In genomic region chr1:156638189-156638588, GRCh38 we compare ENCODE assay signal across 20 cellular contexts. TPM values are rescaled to one million over a fixed set of nuclear protein-coding genes. Genes with fewer than 3 reads are reported as not detected.
DNase-seq lines count a peak whose midpoint lies in the region; ATAC-seq, FAIRE-seq and TF ChIP-seq lines count a peak whose summit lies in the region.
"Had no signal": no experiment of that assay in that cellular context is flagged by ENCODE, and none has a peak within 500 bp of the region (broad histone marks: within the 10 kb centered on the region; RNA-seq: fewer than 3 reads in every experiment).

No MANE protein-coding gene starts in this region.

- no peak overlapping the region for H3K4me3 ChIP-seq in HepG2 (replicated peaks in 1 of 3; ENCODE audit: insufficient read depth in 1 of 3, low read depth in 2 of 3, low read length in 3 of 3)
- no peak overlapping the region for H3K4me3 ChIP-seq in right lobe of liver
- H3K4me3 ChIP-seq in smooth muscle cell = no peak overlapping the region

- peaks cover 0 to 1% of the 10 kb centered on the region in 2 experiments; a peak in 1 of 5 replicates for H3K36me3 ChIP-seq in HepG2 (replicated peaks in 1 of 2; ENCODE audit: control insufficient read depth in 1 of 2, insufficient read depth in 2 of 2, low read length in 2 of 2)
- no peaks in the 10 kb centered on the region for H3K36me3 ChIP-seq in right lobe of liver
- H3K36me3 ChIP-seq in smooth muscle cell (ENCODE audit: low read depth) = no peaks in the 10 kb centered on the region

- in situ Hi-C loops in HepG2 (cut with HindIII; ENCODE audit: extremely low pct_ligation_motif_present, low pct_unique_long_range_greater_than_20kb) = no loop called here

- DNase-seq in HepG2 (ENCODE audit: low spot score) (no peak), right lobe of liver (no peak), epidermal melanocyte (ENCODE audit: insufficient read length, low spot score) (peak; percentile 20), nephron progenitor cell (no peak), hippocampal formation (lab: John Stamatoyannopoulos, UW) (no peak), smooth muscle cell (lab: John Stamatoyannopoulos, UW; ENCODE audit: unreplicated experiment) (no peak)
- DNase-seq: COR-L47, NCI-H1417, NCI-H187 treated with DMSO at 0.1 percent for 48 hours, SHP77 had no signal

- H3K27ac ChIP-seq in HepG2 (ENCODE audit: extremely low read length, insufficient read depth, low read length) (no peak overlapping the region), right lobe of liver (no peak overlapping the region), smooth muscle cell (ENCODE audit: low read depth) (no peak overlapping the region)
- H3K27ac ChIP-seq: C4-2B had no signal

- H3K4me1 ChIP-seq in HepG2 (ENCODE audit: insufficient read depth, low read length) (peaks cover 17% of the 10 kb centered on the region), right lobe of liver (peaks cover 0 to 5% (median 0%) of the 10 kb centered on the region in 4 donors), smooth muscle cell (ENCODE audit: low read depth) (peaks cover 14% of the 10 kb centered on the region)

- H3K9me3 Mint-ChIP-seq in nephron progenitor cell = no peaks in the 10 kb centered on the region
- H3K9me3 Mint-ChIP-seq: IgD-negative memory B cell had no signal

- H3K4me3 Mint-ChIP-seq in nephron progenitor cell = peak overlapping the region; percentile 54
- H3K4me3 Mint-ChIP-seq: IgD-negative memory B cell had no signal

- CTCF ChIA-PET in HepG2 (lab: Yijun Ruan, JAX; ENCODE audit: low intra/inter-chr PET ratio, low total read pairs) = no interaction called here

- TF ChIP-seq EP300 in HepG2 (IDR thresholded peaks at IDR 0.05; ENCODE audit: low read depth in 2 of 2, low read length in 2 of 2) = no peak
- TF ChIP-seq EP300 in HepG2 (CRISPR knock-in tag; IDR thresholded peaks at IDR 0.05; ENCODE audit: borderline replicate concordance) = no peak

- TF ChIP-seq POLR2A in HepG2 (IDR thresholded peaks at IDR 0.05; ENCODE audit: insufficient read depth in 1 of 2, low read depth in 2 of 2, low read length in 2 of 2) (peak in 1 of 2 experiments; percentile 14; a peak in 1 of 4 replicates), right lobe of liver (IDR thresholded peaks at IDR 0.05) (no peak)

- peak; percentile 15 for ATAC-seq in HepG2
- no peak for ATAC-seq in right lobe of liver
- no peak for ATAC-seq in GM21423 (IDR thresholded peaks at IDR 0.05; ENCODE audit: unreplicated experiment)
- ATAC-seq in HG02610 (IDR thresholded peaks at IDR 0.05; ENCODE audit: unreplicated experiment) = no peak

- H3K27me3 ChIP-seq in HepG2 (ENCODE audit: control insufficient read depth in 1 of 2, insufficient read depth in 2 of 2, low read length in 2 of 2) (peaks cover 5 to 32% of the 10 kb centered on the region in 2 experiments; a peak in 4 of 5 replicates), right lobe of liver (no peaks in the 10 kb centered on the region), smooth muscle cell (ENCODE audit: low read depth) (peaks cover 89% of the 10 kb centered on the region)

- TF ChIP-seq CTCF in HepG2 (CRISPR knock-in tag; IDR thresholded peaks at IDR 0.05) (no peak), right lobe of liver (IDR thresholded peaks at IDR 0.05) (no peak), nephron progenitor cell (IDR thresholded peaks at IDR 0.05) (no peak), smooth muscle cell (IDR thresholded peaks at IDR 0.05; ENCODE audit: borderline replicate concordance, insufficient read depth, poor library complexity, severe bottlenecking) (no peak)

- POLR2A ChIA-PET in HepG2 (lab: Yijun Ruan, JAX) = interaction anchor here (1.3 kb wide), 1 partner anchor 10 kb away, joined by 3 read pairs; no protein-coding TSS in a partner anchor

- H3K79me2 ChIP-seq in HepG2 (ENCODE audit: insufficient read depth, low read length) = no peaks in the 10 kb centered on the region
- H3K79me2 ChIP-seq in smooth muscle cell (ENCODE audit: low read depth) = no peaks in the 10 kb centered on the region

- no TSS peak for BruUV-seq in HepG2 (replicated peaks; lab: Mats Ljungman, UMichigan)

- H3K4me2 ChIP-seq in HepG2 (ENCODE audit: low read depth, low read length) (no peak overlapping the region), smooth muscle cell (no peak overlapping the region)

- TF ChIP-seq RAD21 in HepG2 (CRISPR knock-in tag; IDR thresholded peaks at IDR 0.05) = no peak

- no peak overlapping the region for H3K27ac Mint-ChIP-seq in nephron progenitor cell
- H3K27ac Mint-ChIP-seq: IgD-negative memory B cell had no signal

- H3K9ac ChIP-seq in HepG2 (ENCODE audit: insufficient read depth, low read depth, low read length) (no peak overlapping the region), smooth muscle cell (ENCODE audit: low read depth) (no peak overlapping the region)

- no peaks in the 10 kb centered on the region for H3K36me3 Mint-ChIP-seq in nephron progenitor cell (ENCODE audit: low read depth)

- 46% methylated on average over 4 of the region's 4 CpGs for WGBS in HepG2 (ENCODE audit: low lambda C conversion rate)
- WGBS in right lobe of liver (ENCODE audit: insufficient coverage, low coverage, low lambda C conversion rate, missing lambda C conversion rate) = 67% methylated on average over 3 of the region's 4 CpGs
- WGBS in smooth muscle cell (ENCODE audit: low lambda C conversion rate) = 77% methylated on average over 4 of the region's 4 CpGs

- no peaks in the 10 kb centered on the region for H3F3A ChIP-seq in smooth muscle cell (ENCODE audit: low read depth)

- no peak overlapping the region for H2AFZ ChIP-seq in HepG2 (ENCODE audit: low read length)
- H2AFZ ChIP-seq in smooth muscle cell (ENCODE audit: low read depth) = no peak overlapping the region

- peaks cover 42% of the 10 kb centered on the region for H3K4me1 Mint-ChIP-seq in nephron progenitor cell

- H3K9me3 ChIP-seq in HepG2 (ENCODE audit: low read length) = no peaks in the 10 kb centered on the region
- H3K9me3 ChIP-seq in right lobe of liver = no peaks in the 10 kb centered on the region
- H3K9me3 ChIP-seq in smooth muscle cell (replicated peaks; ENCODE audit: low read depth) = no peaks in the 10 kb centered on the region

- no peak for FAIRE-seq in HepG2 (lab: Jason Lieb, UNC)
- FAIRE-seq: GM19239, H54, RCC 7860 had no signal

- intact Hi-C loops in HepG2 (cut with micrococcal nuclease; ENCODE audit: unreplicated experiment) (no loop called here), right lobe of liver (cut with DNase I) (no loop called here)

- H4K20me1 ChIP-seq in HepG2 (ENCODE audit: insufficient read depth, low read length) = peaks cover 24% of the 10 kb centered on the region
- H4K20me1 ChIP-seq in smooth muscle cell (ENCODE audit: low read depth) = peaks cover 11% of the 10 kb centered on the region

- peaks cover 90% of the 10 kb centered on the region for H3K27me3 Mint-ChIP-seq in nephron progenitor cell (ENCODE audit: low read depth, poor library complexity)

RNA-seq across cellular contexts. Expression of gene BCAN, which starts 3.7 kb away (rescaled TPM):
- not detected in 2 replicates for total RNA-seq in HepG2 (2016; rRNA removed; fragmentation: Illumina TruSeq; extraction: Trizol)
- not detected in 2 replicates for total RNA-seq in HepG2 (2016; cell fraction: cytosol; rRNA removed; fragmentation: Illumina TruSeq; extraction: Trizol; ENCODE audit: low read depth)
- not detected in 2 replicates for total RNA-seq in HepG2 (2016; cell fraction: insoluble cytoplasmic fraction; rRNA removed; fragmentation: Illumina TruSeq; extraction: Trizol)
- total RNA-seq in HepG2 (2016; cell fraction: membrane; rRNA removed; fragmentation: Illumina TruSeq; extraction: Trizol) = not detected in 2 replicates
- not detected in 2 replicates for total RNA-seq in HepG2 (2016; cell fraction: nucleus; rRNA removed; fragmentation: Illumina TruSeq; extraction: Trizol)
- polyA plus RNA-seq in HepG2 (2011; rRNA removed) = not detected in 2 replicates
- polyA plus RNA-seq in HepG2 (2011; cell fraction: cytosol; rRNA removed) = not detected in 2 replicates
- 0.24 TPM in 1 of 2 replicates, not detected in the other for polyA plus RNA-seq in HepG2 (2011; cell fraction: nucleus; rRNA removed)
- polyA plus RNA-seq in HepG2 (2012) = 0.21 TPM in 2 replicates
- polyA plus RNA-seq in HepG2 (2016; cell fraction: cytosol; fragmentation: Illumina TruSeq; extraction: Trizol; ENCODE audit: low read depth) = not detected in 2 replicates
- polyA plus RNA-seq in HepG2 (2016; cell fraction: insoluble cytoplasmic fraction; fragmentation: Illumina TruSeq; extraction: Trizol; ENCODE audit: low read depth) = not detected in 2 replicates
- polyA plus RNA-seq in HepG2 (2016; cell fraction: membrane; fragmentation: Illumina TruSeq; extraction: Trizol; ENCODE audit: low read depth) = not detected in 2 replicates
- not detected in 2 replicates for polyA plus RNA-seq in HepG2 (2016; cell fraction: nucleus; fragmentation: Illumina TruSeq; extraction: Trizol; ENCODE audit: insufficient read depth, low read depth)
- polyA minus RNA-seq in HepG2 (2011; rRNA and poly(A)+ RNA removed; ENCODE audit: low replicate concordance) = not detected in 2 replicates
- not detected in 2 replicates for polyA minus RNA-seq in HepG2 (2011; cell fraction: cytosol; rRNA and poly(A)+ RNA removed)
- not detected in 2 replicates for polyA minus RNA-seq in HepG2 (2011; cell fraction: nucleus; rRNA and poly(A)+ RNA removed)
- not detected for total RNA-seq in right lobe of liver
- not detected in 2 replicates for total RNA-seq in smooth muscle cell
- polyA plus RNA-seq in smooth muscle cell = 0.79 TPM in 1 of 2 replicates, not detected in the other
- total RNA-seq: A172, LHCN-M2 had no signal
- polyA plus RNA-seq: IgD-negative memory B cell had no signal

RNA-seq across cellular contexts. Expression of gene HAPLN2, which starts 19.0 kb away (rescaled TPM):
- total RNA-seq in HepG2 (2016; rRNA removed; fragmentation: Illumina TruSeq; extraction: Trizol) = not detected in 2 replicates
- not detected in 2 replicates for total RNA-seq in HepG2 (2016; cell fraction: cytosol; rRNA removed; fragmentation: Illumina TruSeq; extraction: Trizol; ENCODE audit: low read depth)
- total RNA-seq in HepG2 (2016; cell fraction: insoluble cytoplasmic fraction; rRNA removed; fragmentation: Illumina TruSeq; extraction: Trizol) = not detected in 2 replicates
- total RNA-seq in HepG2 (2016; cell fraction: membrane; rRNA removed; fragmentation: Illumina TruSeq; extraction: Trizol) = not detected in 2 replicates
- not detected in 2 replicates for total RNA-seq in HepG2 (2016; cell fraction: nucleus; rRNA removed; fragmentation: Illumina TruSeq; extraction: Trizol)
- polyA plus RNA-seq in HepG2 (2011; rRNA removed) = 0.09 TPM in 1 of 2 replicates, not detected in the other
- polyA plus RNA-seq in HepG2 (2011; cell fraction: cytosol; rRNA removed) = not detected in 2 replicates
- polyA plus RNA-seq in HepG2 (2011; cell fraction: nucleus; rRNA removed) = 0.40 and 0.62 TPM in 2 replicates
- 0.19 TPM in 1 of 2 replicates, not detected in the other for polyA plus RNA-seq in HepG2 (2012)
- not detected in 2 replicates for polyA plus RNA-seq in HepG2 (2016; cell fraction: cytosol; fragmentation: Illumina TruSeq; extraction: Trizol; ENCODE audit: low read depth)
- not detected in 2 replicates for polyA plus RNA-seq in HepG2 (2016; cell fraction: insoluble cytoplasmic fraction; fragmentation: Illumina TruSeq; extraction: Trizol; ENCODE audit: low read depth)
- polyA plus RNA-seq in HepG2 (2016; cell fraction: membrane; fragmentation: Illumina TruSeq; extraction: Trizol; ENCODE audit: low read depth) = not detected in 2 replicates
- polyA plus RNA-seq in HepG2 (2016; cell fraction: nucleus; fragmentation: Illumina TruSeq; extraction: Trizol; ENCODE audit: insufficient read depth, low read depth) = not detected in 2 replicates
- polyA minus RNA-seq in HepG2 (2011; rRNA and poly(A)+ RNA removed; ENCODE audit: low replicate concordance) = not detected in 2 replicates
- not detected in 2 replicates for polyA minus RNA-seq in HepG2 (2011; cell fraction: cytosol; rRNA and poly(A)+ RNA removed)
- polyA minus RNA-seq in HepG2 (2011; cell fraction: nucleus; rRNA and poly(A)+ RNA removed) = not detected in 2 replicates
- not detected for total RNA-seq in right lobe of liver
- total RNA-seq in smooth muscle cell = not detected in 2 replicates
- 1.00 TPM in 1 of 2 replicates, not detected in the other for polyA plus RNA-seq in smooth muscle cell
- total RNA-seq: HT1080, LHCN-M2 had no signal
- polyA plus RNA-seq: IgD-negative memory B cell had no signal

RNA-seq across cellular contexts. Expression of gene GPATCH4, which starts 36.9 kb away (rescaled TPM):
- total RNA-seq in HepG2 (2016; rRNA removed; fragmentation: Illumina TruSeq; extraction: Trizol) (37.9 and 43.4 TPM in 2 replicates), right lobe of liver (10 to 100 TPM in 4 of 6 experiments, 1 to 10 TPM in 2; 7.0 to 25.3 (median 12.4) TPM), smooth muscle cell (7.5 and 11.9 TPM in 2 replicates)
- 7.3 and 7.7 TPM in 2 replicates for total RNA-seq in HepG2 (2016; cell fraction: cytosol; rRNA removed; fragmentation: Illumina TruSeq; extraction: Trizol; ENCODE audit: low read depth)
- total RNA-seq in HepG2 (2016; cell fraction: insoluble cytoplasmic fraction; rRNA removed; fragmentation: Illumina TruSeq; extraction: Trizol) = 37.1 and 46.1 TPM in 2 replicates
- total RNA-seq in HepG2 (2016; cell fraction: membrane; rRNA removed; fragmentation: Illumina TruSeq; extraction: Trizol) = 22.7 and 24.7 TPM in 2 replicates
- total RNA-seq in HepG2 (2016; cell fraction: nucleus; rRNA removed; fragmentation: Illumina TruSeq; extraction: Trizol) = 36.6 and 38.1 TPM in 2 replicates
- polyA plus RNA-seq in HepG2 (2011; rRNA removed) (19.2 and 20.0 TPM in 2 replicates), smooth muscle cell (19.9 and 31.3 TPM in 2 replicates)
- 13.1 and 21.0 TPM in 2 replicates for polyA plus RNA-seq in HepG2 (2011; cell fraction: cytosol; rRNA removed)
- polyA plus RNA-seq in HepG2 (2011; cell fraction: nucleus; rRNA removed) = 13.5 and 17.3 TPM in 2 replicates
- 26.6 and 33.5 TPM in 2 replicates for polyA plus RNA-seq in HepG2 (2012)
- 11.1 and 11.2 TPM in 2 replicates for polyA plus RNA-seq in HepG2 (2016; cell fraction: cytosol; fragmentation: Illumina TruSeq; extraction: Trizol; ENCODE audit: low read depth)
- polyA plus RNA-seq in HepG2 (2016; cell fraction: insoluble cytoplasmic fraction; fragmentation: Illumina TruSeq; extraction: Trizol; ENCODE audit: low read depth) = 79.1 and 79.7 TPM in 2 replicates
- polyA plus RNA-seq in HepG2 (2016; cell fraction: membrane; fragmentation: Illumina TruSeq; extraction: Trizol; ENCODE audit: low read depth) = 22.9 and 25.6 TPM in 2 replicates
- 59.3 and 65.1 TPM in 2 replicates for polyA plus RNA-seq in HepG2 (2016; cell fraction: nucleus; fragmentation: Illumina TruSeq; extraction: Trizol; ENCODE audit: insufficient read depth, low read depth)
- 24.3 and 141 TPM in 2 replicates for polyA minus RNA-seq in HepG2 (2011; rRNA and poly(A)+ RNA removed; ENCODE audit: low replicate concordance)
- 9.7 and 9.9 TPM in 2 replicates for polyA minus RNA-seq in HepG2 (2011; cell fraction: cytosol; rRNA and poly(A)+ RNA removed)
- polyA minus RNA-seq in HepG2 (2011; cell fraction: nucleus; rRNA and poly(A)+ RNA removed) = 46.1 and 51.0 TPM in 2 replicates

RNA-seq across cellular contexts. Expression of gene NES, which starts 39.0 kb away (rescaled TPM):
- total RNA-seq in HepG2 (2016; rRNA removed; fragmentation: Illumina TruSeq; extraction: Trizol) = 12.7 and 16.6 TPM in 2 replicates
- 0.30 and 0.53 TPM in 2 replicates for total RNA-seq in HepG2 (2016; cell fraction: cytosol; rRNA removed; fragmentation: Illumina TruSeq; extraction: Trizol; ENCODE audit: low read depth)
- total RNA-seq in HepG2 (2016; cell fraction: insoluble cytoplasmic fraction; rRNA removed; fragmentation: Illumina TruSeq; extraction: Trizol) = 9.1 and 18.2 TPM in 2 replicates
- 1.4 and 1.5 TPM in 2 replicates for total RNA-seq in HepG2 (2016; cell fraction: membrane; rRNA removed; fragmentation: Illumina TruSeq; extraction: Trizol)
- 11.7 and 13.1 TPM in 2 replicates for total RNA-seq in HepG2 (2016; cell fraction: nucleus; rRNA removed; fragmentation: Illumina TruSeq; extraction: Trizol)
- polyA plus RNA-seq in HepG2 (2011; rRNA removed) = 1.7 and 2.5 TPM in 2 replicates
- polyA plus RNA-seq in HepG2 (2011; cell fraction: cytosol; rRNA removed) = 1.1 and 1.2 TPM in 2 replicates
- 9.3 and 9.7 TPM in 2 replicates for polyA plus RNA-seq in HepG2 (2011; cell fraction: nucleus; rRNA removed)
- 3.5 and 3.6 TPM in 2 replicates for polyA plus RNA-seq in HepG2 (2012)
- polyA plus RNA-seq in HepG2 (2016; cell fraction: cytosol; fragmentation: Illumina TruSeq; extraction: Trizol; ENCODE audit: low read depth) = 0.32 and 0.38 TPM in 2 replicates
- 8.6 and 10.8 TPM in 2 replicates for polyA plus RNA-seq in HepG2 (2016; cell fraction: insoluble cytoplasmic fraction; fragmentation: Illumina TruSeq; extraction: Trizol; ENCODE audit: low read depth)
- 0.46 and 0.93 TPM in 2 replicates for polyA plus RNA-seq in HepG2 (2016; cell fraction: membrane; fragmentation: Illumina TruSeq; extraction: Trizol; ENCODE audit: low read depth)
- 27.3 and 27.7 TPM in 2 replicates for polyA plus RNA-seq in HepG2 (2016; cell fraction: nucleus; fragmentation: Illumina TruSeq; extraction: Trizol; ENCODE audit: insufficient read depth, low read depth)
- polyA minus RNA-seq in HepG2 (2011; rRNA and poly(A)+ RNA removed; ENCODE audit: low replicate concordance) = 0.91 and 2.7 TPM in 2 replicates
- 2.4 and 2.5 TPM in 2 replicates for polyA minus RNA-seq in HepG2 (2011; cell fraction: cytosol; rRNA and poly(A)+ RNA removed)
- polyA minus RNA-seq in HepG2 (2011; cell fraction: nucleus; rRNA and poly(A)+ RNA removed) = 1.5 and 1.7 TPM in 2 replicates
- 1 to 10 TPM; 1.1 to 7.5 (median 2.6) TPM for total RNA-seq in right lobe of liver
- total RNA-seq in smooth muscle cell = 27.1 and 28.5 TPM in 2 replicates
- 11.3 and 23.3 TPM in 2 replicates for polyA plus RNA-seq in smooth muscle cell
- polyA plus RNA-seq: IgD-negative memory B cell had no signal

RNA-seq across cellular contexts. Expression of gene NAXE, which starts 46.6 kb away (rescaled TPM):
- total RNA-seq in HepG2 (2016; rRNA removed; fragmentation: Illumina TruSeq; extraction: Trizol) (37.9 and 59.4 TPM in 2 replicates), right lobe of liver (10 to 100 TPM; 37.7 to 72.3 (median 49.4) TPM), smooth muscle cell (50.5 and 53.7 TPM in 2 replicates)
- 69.0 and 80.5 TPM in 2 replicates for total RNA-seq in HepG2 (2016; cell fraction: cytosol; rRNA removed; fragmentation: Illumina TruSeq; extraction: Trizol; ENCODE audit: low read depth)
- 32.9 and 62.3 TPM in 2 replicates for total RNA-seq in HepG2 (2016; cell fraction: insoluble cytoplasmic fraction; rRNA removed; fragmentation: Illumina TruSeq; extraction: Trizol)
- total RNA-seq in HepG2 (2016; cell fraction: membrane; rRNA removed; fragmentation: Illumina TruSeq; extraction: Trizol) = 57.8 and 70.5 TPM in 2 replicates
- 36.6 and 46.8 TPM in 2 replicates for total RNA-seq in HepG2 (2016; cell fraction: nucleus; rRNA removed; fragmentation: Illumina TruSeq; extraction: Trizol)
- polyA plus RNA-seq in HepG2 (2011; rRNA removed) (35.0 and 39.4 TPM in 2 replicates), smooth muscle cell (72.5 and 85.5 TPM in 2 replicates)
- 44.6 and 54.4 TPM in 2 replicates for polyA plus RNA-seq in HepG2 (2011; cell fraction: cytosol; rRNA removed)
- polyA plus RNA-seq in HepG2 (2011; cell fraction: nucleus; rRNA removed) = 28.8 and 37.7 TPM in 2 replicates
- 37.1 and 42.0 TPM in 2 replicates for polyA plus RNA-seq in HepG2 (2012)
- 109 and 132 TPM in 2 replicates for polyA plus RNA-seq in HepG2 (2016; cell fraction: cytosol; fragmentation: Illumina TruSeq; extraction: Trizol; ENCODE audit: low read depth)
- polyA plus RNA-seq in HepG2 (2016; cell fraction: insoluble cytoplasmic fraction; fragmentation: Illumina TruSeq; extraction: Trizol; ENCODE audit: low read depth) = 38.4 and 48.9 TPM in 2 replicates
- polyA plus RNA-seq in HepG2 (2016; cell fraction: membrane; fragmentation: Illumina TruSeq; extraction: Trizol; ENCODE audit: low read depth) = 78.1 and 86.6 TPM in 2 replicates
- 64.6 and 71.1 TPM in 2 replicates for polyA plus RNA-seq in HepG2 (2016; cell fraction: nucleus; fragmentation: Illumina TruSeq; extraction: Trizol; ENCODE audit: insufficient read depth, low read depth)
- 43.3 and 215 TPM in 2 replicates for polyA minus RNA-seq in HepG2 (2011; rRNA and poly(A)+ RNA removed; ENCODE audit: low replicate concordance)
- polyA minus RNA-seq in HepG2 (2011; cell fraction: cytosol; rRNA and poly(A)+ RNA removed) = 15.2 and 16.5 TPM in 2 replicates
- 15.8 and 22.0 TPM in 2 replicates for polyA minus RNA-seq in HepG2 (2011; cell fraction: nucleus; rRNA and poly(A)+ RNA removed)
